Comparison of ENCODE assay signal across 8 cellular contexts in the genomic region with DNA sequence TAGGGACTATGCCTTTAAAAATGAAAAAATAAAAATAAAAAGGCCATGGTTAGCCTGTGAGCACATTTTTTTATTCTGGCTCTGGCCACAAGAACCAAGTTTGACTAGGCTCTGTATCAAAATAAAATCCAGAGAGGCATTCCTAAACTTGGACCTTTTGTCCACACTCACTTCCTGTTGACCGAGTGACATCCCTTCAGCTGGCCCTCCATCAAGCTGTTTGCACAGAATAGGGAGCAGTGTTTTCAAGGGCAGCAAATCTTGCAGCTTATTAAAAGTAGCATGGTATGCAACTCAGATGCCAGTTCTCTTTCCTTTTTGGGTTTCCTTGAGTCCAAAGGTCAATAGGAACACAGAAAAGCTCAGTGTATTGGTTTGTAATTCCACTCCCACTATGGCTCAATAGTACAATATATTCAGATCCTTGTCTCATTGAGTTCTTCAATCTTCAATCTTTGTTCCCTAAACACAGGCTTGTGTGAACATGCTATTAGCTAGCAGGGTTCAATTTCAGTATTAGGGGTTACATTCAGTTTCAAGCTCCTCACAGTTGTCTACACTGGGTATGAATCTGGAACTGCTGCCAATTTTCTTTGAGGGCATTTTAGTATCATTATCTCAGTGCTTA.
A peak's percentile ranks its signal among the peaks of the same experiment; 100 is the strongest.
DNase-seq lines count a peak whose midpoint lies in the region; ATAC-seq, FAIRE-seq and TF ChIP-seq lines count a peak whose summit lies in the region.

No MANE protein-coding gene starts in this region.

- H3K4me1 ChIP-seq in GM12878 (ENCODE audit: control insufficient read depth, insufficient read depth, low read length) = no peaks in the 10 kb centered on the region

- H3K27ac ChIP-seq in GM12878 (ENCODE audit: control insufficient read depth, insufficient read depth) = no peak overlapping the region

- SMC1A ChIA-PET in GM12878 (lab: Charles Lee; ENCODE audit: uncharacterized antibody, unreplicated experiment) = interaction anchor here (0.9 to 1.8 kb wide), 3 partner anchors 10 to 257 kb away, joined by 3 to 11 read pairs (median 3); no protein-coding TSS in a partner anchor

- DNase-seq in M059J (ENCODE audit: low read depth) (peak; percentile 65), GM12878 (ENCODE audit: low read depth, low spot score) (no peak), left kidney (ENCODE audit: low read depth, low spot score) (peak; percentile 64), stromal cell of bone marrow (ENCODE audit: low read depth) (peak; percentile 68), middle frontal gyrus (ENCODE audit: extremely low spot score, low spot score) (no peak)
- no peak for DNase-seq in central memory CD4-positive, alpha-beta T cell

- WGBS in GM12878 (ENCODE audit: insufficient coverage, insufficient replicate concordance, low lambda C conversion rate, missing lambda C conversion rate) = 65% methylated on average over 1 of the region's 1 CpG

- POLR2A ChIA-PET in GM12878 (lab: Charles Lee) = interaction anchor here (0.8 kb wide), 1 partner anchor 13 kb away, joined by 3 read pairs; no protein-coding TSS in a partner anchor

- no peaks in the 10 kb centered on the region; the same call in 2 of the 3 replicates for H3K9me3 ChIP-seq in GM12878 (replicated peaks; ENCODE audit: control insufficient read depth, insufficient read depth, low read length)

- RAD21 ChIA-PET in GM12878 (lab: Charles Lee; ENCODE audit: unreplicated experiment) = no interaction called here

- in situ Hi-C loops in GM12878 (cut with MboI) = no loop called here

- H3K36me3 ChIP-seq in GM12878 (ENCODE audit: control insufficient read depth in 2 of 2, insufficient read depth in 2 of 2, low read length in 1 of 2) = no peaks in the 10 kb centered on the region

- H3K27me3 ChIP-seq in GM12878 (replicated peaks in 1 of 2; ENCODE audit: control insufficient read depth in 2 of 2, insufficient read depth in 2 of 2, low read length in 1 of 2) = no peaks in the 10 kb centered on the region

- H3K4me3 ChIP-seq in GM12878 = no peak overlapping the region

- no peak overlapping the region; the same call in 1 of the 2 replicates for H3K4me2 ChIP-seq in GM12878 (ENCODE audit: control insufficient read depth, insufficient read depth)

- no peak for TF ChIP-seq POLR2A in GM12878 (IDR thresholded peaks at IDR 0.05; ENCODE audit: low read depth, low read length)

- ATAC-seq in GM12878 (peak; percentile 59), HG02938 (IDR thresholded peaks at IDR 0.05; ENCODE audit: unreplicated experiment) (no peak), GM19463 (IDR thresholded peaks at IDR 0.05; ENCODE audit: unreplicated experiment) (no peak)

- CTCF ChIA-PET in GM12878 (lab: Yijun Ruan, JAX) = interaction anchor here (1.3 kb wide), 1 partner anchor 10 kb away, joined by 3 read pairs; no protein-coding TSS in a partner anchor

- intact Hi-C loops in GM12878 (cut with micrococcal nuclease; ENCODE audit: unreplicated experiment) = no loop called here

- no peak for TF ChIP-seq RAD21 in GM12878 (IDR thresholded peaks at IDR 0.05; ENCODE audit: insufficient read depth, low read depth, low read length)

- H3K9ac ChIP-seq in GM12878 (ENCODE audit: control insufficient read depth, insufficient read depth, low read length) = no peak overlapping the region

- TF ChIP-seq CTCF in GM12878 (IDR thresholded peaks at IDR 0.05 in 2 of 3, conservative IDR thresholded peaks at IDR 0.05 in 1 of 3; ENCODE audit: control insufficient read depth in 2 of 3, extremely low read depth in 1 of 3, insufficient read depth in 1 of 3, low read depth in 3 of 3, low read length in 3 of 3) = no peak

- no peaks in the 10 kb centered on the region for H4K20me1 ChIP-seq in GM12878 (ENCODE audit: control insufficient read depth, insufficient read depth)

- no peak for FAIRE-seq in GM12878 (lab: Jason Lieb, UNC)

- no TSS peak for BruUV-seq in GM12878 (replicated peaks; lab: Mats Ljungman, UMichigan)

- H3K79me2 ChIP-seq in GM12878 (ENCODE audit: control insufficient read depth, insufficient read depth, low read length) = no peaks in the 10 kb centered on the region

- H2AFZ ChIP-seq in GM12878 (ENCODE audit: control insufficient read depth, low read depth, low read length) = no peak overlapping the region

- TF ChIP-seq EP300 in GM12878 (IDR thresholded peaks at IDR 0.05; ENCODE audit: borderline replicate concordance in 1 of 2, control insufficient read depth in 1 of 2, low read depth in 2 of 2, low read length in 2 of 2) = no peak

TF ChIP-seq in GM12878, 131 proteins besides CTCF, POLR2A, EP300 and RAD21:
- TF ChIP-seq BRCA1 (IDR thresholded peaks at IDR 0.05; ENCODE audit: low read depth, low read length) (no peak), SPI1 (IDR thresholded peaks at IDR 0.05; ENCODE audit: borderline replicate concordance, insufficient read depth, low read depth, low read length) (no peak), SIX5 (IDR thresholded peaks at IDR 0.05; ENCODE audit: low read depth, low read length, severe bottlenecking) (no peak), FOXM1 (IDR thresholded peaks at IDR 0.05; ENCODE audit: low read depth, low read length) (no peak), MEF2A (IDR thresholded peaks at IDR 0.05; ENCODE audit: insufficient read depth, low read depth, low read length) (no peak), GABPA (IDR thresholded peaks at IDR 0.05; ENCODE audit: low read depth) (no peak), SP1 (IDR thresholded peaks at IDR 0.05; ENCODE audit: low read depth, low read length) (no peak), BHLHE40 (IDR thresholded peaks at IDR 0.05; ENCODE audit: borderline replicate concordance in 1 of 2, low read depth in 2 of 2, low read length in 1 of 2) (no peak), PAX5 (IDR thresholded peaks at IDR 0.05; ENCODE audit: borderline replicate concordance, low read depth, low read length) (no peak), IRF4 (IDR thresholded peaks at IDR 0.05; ENCODE audit: low read depth, low read length) (no peak), NR2F1 (conservative IDR thresholded peaks at IDR 0.05) (no peak), ZNF207 (IDR thresholded peaks at IDR 0.05; ENCODE audit: borderline replicate concordance) (no peak), MYC (IDR thresholded peaks at IDR 0.05; ENCODE audit: insufficient read depth, insufficient read length, insufficient replicate concordance, low read length, severe bottlenecking) (no peak), YY1 (IDR thresholded peaks at IDR 0.05; ENCODE audit: low read depth, low read length) (no peak)
- TF ChIP-seq, protein P1, sequence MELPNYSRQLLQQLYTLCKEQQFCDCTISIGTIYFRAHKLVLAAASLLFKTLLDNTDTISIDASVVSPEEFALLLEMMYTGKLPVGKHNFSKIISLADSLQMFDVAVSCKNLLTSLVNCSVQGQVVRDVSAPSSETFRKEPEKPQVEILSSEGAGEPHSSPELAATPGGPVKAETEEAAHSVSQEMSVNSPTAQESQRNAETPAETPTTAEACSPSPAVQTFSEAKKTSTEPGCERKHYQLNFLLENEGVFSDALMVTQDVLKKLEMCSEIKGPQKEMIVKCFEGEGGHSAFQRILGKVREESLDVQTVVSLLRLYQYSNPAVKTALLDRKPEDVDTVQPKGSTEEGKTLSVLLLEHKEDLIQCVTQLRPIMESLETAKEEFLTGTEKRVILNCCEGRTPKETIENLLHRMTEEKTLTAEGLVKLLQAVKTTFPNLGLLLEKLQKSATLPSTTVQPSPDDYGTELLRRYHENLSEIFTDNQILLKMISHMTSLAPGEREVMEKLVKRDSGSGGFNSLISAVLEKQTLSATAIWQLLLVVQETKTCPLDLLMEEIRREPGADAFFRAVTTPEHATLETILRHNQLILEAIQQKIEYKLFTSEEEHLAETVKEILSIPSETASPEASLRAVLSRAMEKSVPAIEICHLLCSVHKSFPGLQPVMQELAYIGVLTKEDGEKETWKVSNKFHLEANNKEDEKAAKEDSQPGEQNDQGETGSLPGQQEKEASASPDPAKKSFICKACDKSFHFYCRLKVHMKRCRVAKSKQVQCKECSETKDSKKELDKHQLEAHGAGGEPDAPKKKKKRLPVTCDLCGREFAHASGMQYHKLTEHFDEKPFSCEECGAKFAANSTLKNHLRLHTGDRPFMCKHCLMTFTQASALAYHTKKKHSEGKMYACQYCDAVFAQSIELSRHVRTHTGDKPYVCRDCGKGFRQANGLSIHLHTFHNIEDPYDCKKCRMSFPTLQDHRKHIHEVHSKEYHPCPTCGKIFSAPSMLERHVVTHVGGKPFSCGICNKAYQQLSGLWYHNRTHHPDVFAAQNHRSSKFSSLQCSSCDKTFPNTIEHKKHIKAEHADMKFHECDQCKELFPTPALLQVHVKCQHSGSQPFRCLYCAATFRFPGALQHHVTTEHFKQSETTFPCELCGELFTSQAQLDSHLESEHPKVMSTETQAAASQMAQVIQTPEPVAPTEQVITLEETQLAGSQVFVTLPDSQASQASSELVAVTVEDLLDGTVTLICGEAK (IDR thresholded peaks at IDR 0.05; ENCODE audit: borderline replicate concordance) = no peak
TF ChIP-seq in GM12878: peak in this region for 0.

Comparison
In these comparisons a context has a peak if more than half of its experiments do, and no peak if none do; other contexts are left out.
1. DNase-seq: peak in M059J (single experiment), left kidney (single experiment) and stromal cell of bone marrow (single experiment); none in GM12878 (single experiment), central memory CD4-positive, alpha-beta T cell (single experiment) and middle frontal gyrus (single experiment).